8 cellular contexts compared by ENCODE assay signal in genomic region chr12:34591966-34592365, GRCh38.
"Had no signal": no experiment of that assay in that cellular context is flagged by ENCODE, and none has a peak within 500 bp of the region (broad histone marks: within the 10 kb centered on the region; RNA-seq: fewer than 3 reads in every experiment).

No MANE protein-coding gene starts in this region.

- H3K36me3 Mint-ChIP-seq: IgD-negative memory B cell had no signal

- H3K27me3 Mint-ChIP-seq: IgD-negative memory B cell had no signal

- ATAC-seq: HepG2, K562 had no signal

- H3K27ac ChIP-seq: HL-60, KMS-11 had no signal

- H3K9ac ChIP-seq: KMS-11 had no signal

- H3K4me3 ChIP-seq: K562 had no signal

- DNase-seq: IMR-90, KBM-7, KG1 had no signal

- H3K27ac Mint-ChIP-seq: IgD-negative memory B cell had no signal
